In the genomic region with DNA sequence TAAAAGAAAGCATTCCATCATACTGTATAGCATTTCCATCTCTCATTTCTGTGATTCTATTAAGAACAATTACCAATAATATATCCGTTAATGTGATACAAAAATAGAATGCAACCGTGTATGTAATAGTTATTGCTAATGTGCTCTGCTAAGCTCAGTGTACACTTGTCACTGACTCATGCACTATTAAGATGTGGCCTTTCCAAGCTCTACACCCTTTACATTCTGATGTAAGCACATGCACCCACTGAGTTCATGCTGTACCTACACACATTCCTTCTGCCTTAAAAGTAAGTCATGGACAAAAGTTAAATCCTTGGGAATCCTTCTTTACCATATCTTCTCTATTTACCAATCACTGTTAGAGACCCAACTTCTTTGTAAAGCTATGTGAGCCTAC, we compare ENCODE assay signal across 25 cellular contexts.
"Had no signal": no experiment of that assay in that cellular context is flagged by ENCODE, and none has a peak within 500 bp of the region (broad histone marks: within the 10 kb centered on the region; RNA-seq: fewer than 3 reads in every experiment).

No MANE protein-coding gene starts in this region.

- H3K4me3 ChIP-seq: MG63, PC-9, Peyer's patch, SJSA1 had no signal

- H3K27me3 ChIP-seq: MG63, Peyer's patch, SJSA1 had no signal

- ATAC-seq: HepG2 had no signal

- DNase-seq: IMR-90, Karpas-422, KG1, MG63, NCI-H1092, NCI-H1105 treated with DMSO at 0.1 percent for 48 hours, NCI-H1417 treated with DMSO at 0.1 percent for 48 hours, NCI-H187, NCI-H2029, NCI-H2081 treated with DMSO at 0.1 percent for 48 hours, NCI-H2171, NCI-H226, NCI-H446, NCI-H510A, NCI-H524 treated with DMSO at 0.1 percent for 48 hours, NCI-H69, NCI-H774, PC-9, Peyer's patch, Right ventricle myocardium superior, SIG-M5, SK-N-SH, SW 1271 had no signal

- H3K9me3 ChIP-seq: MG63, Peyer's patch, SJSA1, SK-N-SH had no signal

- H3K9ac ChIP-seq: SK-N-SH had no signal

- H2AFZ ChIP-seq: PC-9 had no signal

- H3K4me2 ChIP-seq: PC-9, SK-N-SH had no signal

- H3K36me3 ChIP-seq: MG63, Peyer's patch, SJSA1 had no signal

- H3K4me1 ChIP-seq: Peyer's patch, SJSA1 had no signal

- FAIRE-seq: HepG2 had no signal

- H3K9me2 ChIP-seq: SK-N-SH had no signal

- H3K27ac ChIP-seq: PC-9, Peyer's patch, SJSA1 had no signal
